1 cellular context compared by ENCODE assay signal in the genomic region with DNA sequence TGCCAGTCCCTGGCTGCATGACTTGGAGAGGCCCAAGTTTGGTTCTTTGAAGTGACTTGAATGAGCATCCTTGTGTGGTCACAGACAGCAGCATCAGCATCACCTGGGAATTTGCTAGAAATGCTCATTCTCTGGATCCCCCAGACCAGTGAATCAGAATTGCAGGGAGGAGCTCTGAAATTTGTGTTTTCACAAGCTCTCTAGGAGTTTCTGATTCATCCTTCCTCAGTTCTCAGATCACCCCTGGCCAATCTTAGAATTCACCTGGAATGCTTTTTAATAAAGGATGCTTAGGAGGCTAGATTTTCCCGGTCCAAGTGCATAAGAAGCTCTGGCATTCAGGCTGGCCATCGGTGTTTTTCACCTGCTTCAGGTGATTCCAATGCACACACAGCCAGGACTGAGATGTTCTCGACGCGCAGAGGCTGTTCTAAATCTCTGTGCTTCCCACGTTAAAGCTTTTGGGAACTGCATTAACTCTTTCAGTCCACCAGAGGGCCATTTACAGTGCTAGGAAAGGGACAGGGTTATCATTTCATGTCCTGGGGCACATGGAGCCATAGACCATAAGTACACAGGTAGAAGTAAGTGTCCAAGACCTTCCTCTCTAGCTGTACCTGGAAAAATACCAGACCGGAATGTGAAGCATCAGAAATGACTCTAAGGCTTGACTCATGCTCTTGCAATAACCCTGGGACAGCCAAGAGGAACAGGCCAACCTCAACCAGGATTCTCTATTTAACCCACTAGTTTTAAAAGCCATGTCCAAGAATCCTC.
TF ChIP-seq lines count a peak whose summit lies in the region.

No MANE protein-coding gene starts in this region.

TF ChIP-seq in H1, 55 proteins besides CTCF, POLR2A, EP300 and RAD21:
- TF ChIP-seq, protein P1, sequence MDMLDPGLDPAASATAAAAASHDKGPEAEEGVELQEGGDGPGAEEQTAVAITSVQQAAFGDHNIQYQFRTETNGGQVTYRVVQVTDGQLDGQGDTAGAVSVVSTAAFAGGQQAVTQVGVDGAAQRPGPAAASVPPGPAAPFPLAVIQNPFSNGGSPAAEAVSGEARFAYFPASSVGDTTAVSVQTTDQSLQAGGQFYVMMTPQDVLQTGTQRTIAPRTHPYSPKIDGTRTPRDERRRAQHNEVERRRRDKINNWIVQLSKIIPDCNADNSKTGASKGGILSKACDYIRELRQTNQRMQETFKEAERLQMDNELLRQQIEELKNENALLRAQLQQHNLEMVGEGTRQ (IDR thresholded peaks at IDR 0.05; ENCODE audit: low read length) = no peak
- no peak for TF ChIP-seq JUN (IDR thresholded peaks at IDR 0.05; ENCODE audit: low read depth, low read length)
- TF ChIP-seq TCF12 (IDR thresholded peaks at IDR 0.05; ENCODE audit: low read depth, low read length) = no peak
- no peak for TF ChIP-seq YY1 (IDR thresholded peaks at IDR 0.05; ENCODE audit: low read depth, low read length)
- no peak for TF ChIP-seq POU5F1 (IDR thresholded peaks at IDR 0.05; ENCODE audit: low read depth, low read length)
- no peak for TF ChIP-seq CREB1 (IDR thresholded peaks at IDR 0.05)
- TF ChIP-seq ZNF274 (IDR thresholded peaks at IDR 0.05; ENCODE audit: borderline replicate concordance, extremely low read depth, low read length) = no peak
- TF ChIP-seq SIN3A (conservative IDR thresholded peaks at IDR 0.05 in 1 of 2, IDR thresholded peaks at IDR 0.05 in 1 of 2; ENCODE audit: low read depth in 1 of 2, low read length in 2 of 2) = no peak
TF ChIP-seq in H1: peak in this region for 0.
